Comparison of ENCODE assay signal across 35 cellular contexts in genomic region chrX:11309220-11309619, GRCh38. TPM values are rescaled to one million over a fixed set of nuclear protein-coding genes. Genes with fewer than 3 reads are reported as not detected.
DNase-seq lines count a peak whose midpoint lies in the region; ATAC-seq and TF ChIP-seq lines count a peak whose summit lies in the region.
"Had no signal": no experiment of that assay in that cellular context is flagged by ENCODE, and none has a peak within 500 bp of the region (broad histone marks: within the 10 kb centered on the region; RNA-seq: fewer than 3 reads in every experiment).

No MANE protein-coding gene starts in this region.

- H3K27ac Mint-ChIP-seq in GM23338 (no peak overlapping the region; the same call in 1 of the 2 replicates), nephron progenitor cell (peak overlapping the region; percentile 15)
- H3K27ac Mint-ChIP-seq: activated naive CD4-positive, alpha-beta T cell treated with anti-CD3 and anti-CD28 coated beads, Interleukin-2, amount 50 U/mL, for 24 hours; activated T-helper 2 cell treated with anti-CD3 and anti-CD28 coated beads, Interferon-gamma antibody, Interleukin-2, Interleukin-4, amounts not matched to agents 10 μg/mL and 5 μg/mL and 100 μg/mL, durations not matched to agents 14 hours and 24 hours and 36 hours; CD4-positive, alpha-beta T cell; effector memory CD8-positive, alpha-beta T cell; natural killer cell; stimulated activated effector memory CD8-positive, alpha-beta T cell treated with anti-CD3 and anti-CD28 coated beads, Interleukin-12 subunit alpha, Interleukin-12 subunit beta, amount 100 ng/mL, for 72 hours; type B pancreatic cell had no signal

- no peaks in the 10 kb centered on the region for H3K27me3 ChIP-seq in GM23338 (ENCODE audit: insufficient read depth)

- H4K20me1 ChIP-seq in GM23338 (replicated peaks; ENCODE audit: insufficient read depth) (no peaks in the 10 kb centered on the region), OCI-LY7 (ENCODE audit: insufficient read depth, low read length) (no peaks in the 10 kb centered on the region)

- H3K27ac ChIP-seq in GM23338 (ENCODE audit: low read depth), result no peak overlapping the region
- no peak overlapping the region for H3K27ac ChIP-seq in OCI-LY7 (ENCODE audit: low read depth, low read length, poor library complexity, severe bottlenecking)
- H3K27ac ChIP-seq: lower lobe of right lung, PC-9 had no signal

- H3K27me3 Mint-ChIP-seq in GM23338 (ENCODE audit: insufficient read depth, low read depth, poor library complexity), result no peaks in the 10 kb centered on the region
- H3K27me3 Mint-ChIP-seq in nephron progenitor cell (ENCODE audit: low read depth, poor library complexity), result peaks cover 22% of the 10 kb centered on the region
- H3K27me3 Mint-ChIP-seq: activated naive CD4-positive, alpha-beta T cell treated with anti-CD3 and anti-CD28 coated beads, Interleukin-2, amount 50 U/mL, for 24 hours; CD4-positive, alpha-beta T cell; effector memory CD8-positive, alpha-beta T cell; type B pancreatic cell had no signal

- no peak overlapping the region for H3K4me3 ChIP-seq in GM23338
- H3K4me3 ChIP-seq in choroid plexus epithelial cell (ENCODE audit: low read depth, low read length), result no peak overlapping the region
- no peak overlapping the region for H3K4me3 ChIP-seq in OCI-LY7 (ENCODE audit: low read depth, low read length, poor library complexity, severe bottlenecking)
- H3K4me3 ChIP-seq: GM12878, lower lobe of right lung, PC-9 had no signal

- TF ChIP-seq CTCF in GM23338 (conservative IDR thresholded peaks at IDR 0.05; ENCODE audit: low read depth in 2 of 2) (no peak), choroid plexus epithelial cell (conservative IDR thresholded peaks at IDR 0.05; ENCODE audit: low read depth, low read length) (no peak), nephron progenitor cell (IDR thresholded peaks at IDR 0.05) (no peak), OCI-LY7 (conservative IDR thresholded peaks at IDR 0.05; ENCODE audit: low read length) (no peak)

- H2AFZ ChIP-seq in GM23338 (no peak overlapping the region), OCI-LY7 (ENCODE audit: low read length) (no peak overlapping the region)
- H2AFZ ChIP-seq: PC-9 had no signal

- H3F3A ChIP-seq in GM23338 (replicated peaks; ENCODE audit: low read depth), result no peaks in the 10 kb centered on the region

- H3K4me1 ChIP-seq in GM23338 (ENCODE audit: insufficient read depth), result peaks cover 6% of the 10 kb centered on the region; the same call in 1 of the 2 replicates
- H3K4me1 ChIP-seq in OCI-LY7 (ENCODE audit: insufficient read depth, low read length, poor library complexity, severe bottlenecking), result no peaks in the 10 kb centered on the region
- H3K4me1 ChIP-seq: lower lobe of right lung had no signal

- POLR2A ChIA-PET in OCI-LY7 (lab: Charles Lee), result no interaction called here

- H3K36me3 ChIP-seq in GM23338 (ENCODE audit: insufficient read depth) (no peaks in the 10 kb centered on the region), OCI-LY7 (ENCODE audit: insufficient read depth, low read length) (no peaks in the 10 kb centered on the region)
- H3K36me3 ChIP-seq: lower lobe of right lung had no signal

- H3K9me2 ChIP-seq in GM23338 (ENCODE audit: insufficient read depth) (no peaks in the 10 kb centered on the region), OCI-LY7 (ENCODE audit: insufficient read depth, low read length) (no peaks in the 10 kb centered on the region)

- H3K36me3 Mint-ChIP-seq in GM23338 (ENCODE audit: low read depth) (no peaks in the 10 kb centered on the region), nephron progenitor cell (ENCODE audit: low read depth) (no peaks in the 10 kb centered on the region)
- H3K36me3 Mint-ChIP-seq: activated naive CD4-positive, alpha-beta T cell treated with anti-CD3 and anti-CD28 coated beads, Interleukin-2, amount 50 U/mL, for 24 hours; natural killer cell; stimulated activated effector memory CD8-positive, alpha-beta T cell treated with anti-CD3 and anti-CD28 coated beads, Interleukin-12 subunit alpha, Interleukin-12 subunit beta, amount 100 ng/mL, for 72 hours; type B pancreatic cell had no signal

- H3K9me3 ChIP-seq in OCI-LY7 (ENCODE audit: low read length), result no peaks in the 10 kb centered on the region
- H3K9me3 ChIP-seq: lower lobe of right lung had no signal

- CTCF ChIA-PET in OCI-LY7 (lab: Charles Lee; ENCODE audit: unreplicated experiment), result no interaction called here

- ATAC-seq in GM23338, result peak; percentile 40; the same call in 1 of the 3 replicates
- ATAC-seq: effector memory CD8-positive, alpha-beta T cell; GM12878; lower lobe of right lung; natural killer cell; Right ventricle myocardium inferior; stimulated activated effector memory CD8-positive, alpha-beta T cell treated with anti-CD3 and anti-CD28 coated beads, Interleukin-12 subunit alpha, Interleukin-12 subunit beta, amount 100 ng/mL, for 72 hours had no signal

- DNase-seq in A172 (ENCODE audit: low spot score) (peak; percentile 6), GM23338 (ENCODE audit: low spot score) (no peak), choroid plexus epithelial cell (ENCODE audit: low read depth) (peak; percentile 55), nephron progenitor cell (no peak), RKO (ENCODE audit: low spot score) (no peak), amniotic stem cell (lab: John Stamatoyannopoulos, UW) (no peak), OCI-LY7 (ENCODE audit: low spot score) (no peak)
- DNase-seq in activated T-cell treated with anti-CD3 and anti-CD28 coated beads, Interleukin-2, amount 50 U/mL, for 48 hours, result no peak
- DNase-seq: 8988T; activated CD4-positive, alpha-beta T cell treated with anti-CD3 and anti-CD28 coated beads for 4 hours; aorta; CD4-positive, alpha-beta T cell; cortex of kidney; effector memory CD8-positive, alpha-beta T cell; glutamatergic neuron; KG1; kidney glomerular epithelial cell; lower lobe of right lung; MM.1S; natural killer cell; NCI-H1417; NCI-H2029; NCI-H524 treated with DMSO at 0.1 percent for 48 hours; PC-9 had no signal

- H3K79me2 ChIP-seq in GM23338 (replicated peaks; ENCODE audit: insufficient read depth) (no peaks in the 10 kb centered on the region), OCI-LY7 (ENCODE audit: insufficient read depth, low read depth, low read length) (no peaks in the 10 kb centered on the region)

- H3K4me1 Mint-ChIP-seq in GM23338, result peaks cover 14% of the 10 kb centered on the region
- peaks cover 5% of the 10 kb centered on the region for H3K4me1 Mint-ChIP-seq in nephron progenitor cell
- H3K4me1 Mint-ChIP-seq: activated naive CD4-positive, alpha-beta T cell treated with anti-CD3 and anti-CD28 coated beads, Interleukin-2, amount 50 U/mL, for 24 hours; natural killer cell; stimulated activated effector memory CD8-positive, alpha-beta T cell treated with anti-CD3 and anti-CD28 coated beads, Interleukin-12 subunit alpha, Interleukin-12 subunit beta, amount 100 ng/mL, for 72 hours had no signal

- no TSS peak for BruUV-seq in OCI-LY7 (replicated peaks; lab: Mats Ljungman, UMichigan)

- H3K4me3 Mint-ChIP-seq in GM23338 (no peak overlapping the region), nephron progenitor cell (no peak overlapping the region)
- H3K4me3 Mint-ChIP-seq: activated naive CD4-positive, alpha-beta T cell treated with anti-CD3 and anti-CD28 coated beads, Interleukin-2, amount 50 U/mL, for 24 hours; CD4-positive, alpha-beta T cell; effector memory CD8-positive, alpha-beta T cell; natural killer cell; stimulated activated effector memory CD8-positive, alpha-beta T cell treated with anti-CD3 and anti-CD28 coated beads, Interleukin-12 subunit alpha, Interleukin-12 subunit beta, amount 100 ng/mL, for 72 hours; type B pancreatic cell had no signal

- H3K4me2 ChIP-seq in GM23338 (no peak overlapping the region), OCI-LY7 (ENCODE audit: low read length) (no peak overlapping the region)
- H3K4me2 ChIP-seq: PC-9 had no signal

- H3K9me3 Mint-ChIP-seq in GM23338, result no peaks in the 10 kb centered on the region
- H3K9me3 Mint-ChIP-seq in nephron progenitor cell, result peaks cover 20% of the 10 kb centered on the region
- H3K9me3 Mint-ChIP-seq: activated naive CD4-positive, alpha-beta T cell treated with anti-CD3 and anti-CD28 coated beads, Interleukin-2, amount 50 U/mL, for 24 hours; activated T-helper 2 cell treated with anti-CD3 and anti-CD28 coated beads, Interferon-gamma antibody, Interleukin-2, Interleukin-4, amounts not matched to agents 10 μg/mL and 5 μg/mL and 100 μg/mL, durations not matched to agents 14 hours and 24 hours and 36 hours; CD4-positive, alpha-beta T cell; effector memory CD8-positive, alpha-beta T cell; type B pancreatic cell had no signal

- intact Hi-C loops in OCI-LY7 (cut with micrococcal nuclease; ENCODE audit: unreplicated experiment), result no loop called here

TF ChIP-seq in GM23338, 12 proteins besides CTCF, POLR2A, EP300 and RAD21 (continues in another document):
- TF ChIP-seq ZNF114 (CRISPR knock-in tag; IDR thresholded peaks at IDR 0.05) (no peak), EZH2 (IDR thresholded peaks at IDR 0.05; ENCODE audit: low read depth, unreplicated experiment) (no peak), ZNF331 (CRISPR knock-in tag; IDR thresholded peaks at IDR 0.05; ENCODE audit: low read depth) (no peak), CREB1 (CRISPR knock-in tag; IDR thresholded peaks at IDR 0.05; ENCODE audit: low read depth) (no peak), JUNB (IDR thresholded peaks at IDR 0.05; ENCODE audit: unreplicated experiment) (no peak), POLR2AphosphoS5 (IDR thresholded peaks at IDR 0.05; ENCODE audit: low read depth) (no peak)

RNA-seq across cellular contexts. Expression of gene AMELX, which starts 16.0 kb away (rescaled TPM):
- not detected in 2 replicates for total RNA-seq in A172 (2014; rRNA removed; shearing (Covaris generic))
- not detected in 2 replicates for total RNA-seq in GM23338 (2014; rRNA removed; shearing (Covaris generic))
- polyA plus RNA-seq in GM23338 (2016; fragmentation: Nextera tagmentation; extraction: Ambion mirVana), result not detected in 2 replicates
- total RNA-seq in OCI-LY7 (2014; rRNA removed; shearing (Covaris generic)), result not detected in 2 replicates
- not detected in 2 replicates for total RNA-seq in OCI-LY7 (2022)
- total RNA-seq: activated T-helper 2 cell treated with anti-CD3 and anti-CD28 coated beads, Interferon-gamma antibody, Interleukin-2, Interleukin-4, amounts not matched to agents 10 μg/mL and 5 μg/mL and 100 μg/mL, durations not matched to agents 14 hours and 24 hours and 36 hours; aorta; cardiac septum; CD4-positive, alpha-beta T cell; epithelial cell of proximal tubule; GM12878; lower lobe of right lung; mononuclear cell; natural killer cell; omental fat pad; PC-9; Right ventricle myocardium inferior; skeletal muscle tissue had no signal
- polyA plus RNA-seq: aorta, GM12878 had no signal

Comparison
In these comparisons a context has a peak if more than half of its experiments do, and no peak if none do; other contexts are left out.
1. DNase-seq: peak in A172 (single experiment) and choroid plexus epithelial cell (single experiment); none in GM23338 (single experiment), nephron progenitor cell (single experiment), RKO (single experiment), amniotic stem cell (single experiment), OCI-LY7 (single experiment) and activated T-cell treated with anti-CD3 and anti-CD28 coated beads, Interleukin-2, amount 50 U/mL, for 48 hours (0 of 2).